ENCODE assay signal across 9 cellular contexts in the genomic region with DNA sequence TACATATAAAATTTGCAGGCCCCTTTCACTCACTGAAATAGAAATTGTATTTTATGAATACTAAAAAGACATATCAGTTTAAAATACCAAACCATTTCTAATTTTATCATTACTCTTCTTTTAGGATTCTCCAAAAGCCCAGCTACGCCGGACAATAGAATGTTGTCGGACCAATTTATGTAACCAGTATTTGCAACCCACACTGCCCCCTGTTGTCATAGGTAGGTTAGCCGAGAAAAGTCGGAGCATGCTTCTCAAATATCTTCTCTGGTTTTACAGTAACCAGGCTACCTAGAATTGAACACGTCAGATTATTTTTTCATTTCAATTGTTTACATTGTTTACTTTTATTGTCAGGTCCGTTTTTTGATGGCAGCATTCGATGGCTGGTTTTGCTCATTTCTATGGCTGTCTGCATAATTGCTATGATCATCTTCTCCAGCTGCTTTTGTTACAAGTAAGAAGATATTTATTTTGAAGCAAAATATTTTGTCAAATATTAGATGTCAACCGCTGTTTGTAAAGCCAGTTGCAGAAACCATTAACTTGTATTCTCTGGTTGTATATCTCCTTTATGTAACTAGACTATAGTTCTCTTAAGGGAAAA. TPM values are rescaled to one million over a fixed set of nuclear protein-coding genes. Genes with fewer than 3 reads are reported as not detected.
DNase-seq lines count a peak whose midpoint lies in the region; ATAC-seq, FAIRE-seq and TF ChIP-seq lines count a peak whose summit lies in the region.
"Had no signal": no experiment of that assay in that cellular context is flagged by ENCODE, and none has a peak within 500 bp of the region (broad histone marks: within the 10 kb centered on the region; RNA-seq: fewer than 3 reads in every experiment).

No MANE protein-coding gene starts in this region.

- no peaks in the 10 kb centered on the region for H3K27me3 Mint-ChIP-seq in H9 (ENCODE audit: low read depth)
- no peaks in the 10 kb centered on the region for H3K27me3 Mint-ChIP-seq in activated naive CD4-positive, alpha-beta T cell treated with anti-CD3 and anti-CD28 coated beads, Interleukin-2, amount 10 ng/mL, durations not matched to agents 7 days and 5 days
- H3K27me3 Mint-ChIP-seq in glutamatergic neuron (ENCODE audit: unreplicated experiment), result no peaks in the 10 kb centered on the region

- no peak overlapping the region for H3K4me2 ChIP-seq in H9 (ENCODE audit: insufficient read depth, insufficient read length, low read length)

- H4K5ac ChIP-seq in H9 (ENCODE audit: insufficient read length, low read depth, low read length), result no peak overlapping the region

- peak; percentile 79 for TF ChIP-seq CTCF in H9 (conservative IDR thresholded peaks at IDR 0.05)
- TF ChIP-seq CTCF in glutamatergic neuron (IDR thresholded peaks at IDR 0.05; ENCODE audit: partially characterized antibody, unreplicated experiment), result peak; percentile 75
- TF ChIP-seq CTCF in pancreas (IDR thresholded peaks at IDR 0.05), result peak in 3 of 4 donors; percentile 51 to 58 (median 56)

- H3K36me3 ChIP-seq in pancreas, result no peaks in the 10 kb centered on the region

- no peak overlapping the region for H3K23ac ChIP-seq in H9 (ENCODE audit: insufficient read length, low read depth, low read length)

- H2BK5ac ChIP-seq in H9 (ENCODE audit: insufficient read length, low read length), result no peak overlapping the region

- H3K56ac ChIP-seq in H9 (ENCODE audit: insufficient read length, low read depth, low read length), result no peak overlapping the region

- FAIRE-seq in pancreas (lab: Jason Lieb, UNC), result peak; percentile 95

- H3K4ac ChIP-seq in H9 (ENCODE audit: low read depth, low read length), result no peak overlapping the region

- H2BK120ac ChIP-seq in H9 (ENCODE audit: low read depth, low read length, poor library complexity, severe bottlenecking), result no peak overlapping the region

- no peak overlapping the region for H2AK5ac ChIP-seq in H9 (ENCODE audit: insufficient read length, low read length)

- no peak overlapping the region for H4K91ac ChIP-seq in H9 (ENCODE audit: insufficient read length, low read depth, low read length)

- H3K4me1 ChIP-seq in H9 (ENCODE audit: insufficient read depth, low read length), result peaks cover 6% of the 10 kb centered on the region; the same call in 1 of the 2 replicates
- peaks cover 11 to 15% (median 13%) of the 10 kb centered on the region in 3 donors for H3K4me1 ChIP-seq in pancreas

- CTCF ChIA-PET in activated naive CD4-positive, alpha-beta T cell treated with anti-CD3 and anti-CD28 coated beads, Interleukin-2, amount 10 ng/mL, durations not matched to agents 7 days and 5 days (lab: Charles Lee), result interaction anchor here (0.8 to 5.9 kb wide), 7 partner anchors 8 to 315 kb away, joined by 3 to 45 read pairs (median 5); no protein-coding TSS in a partner anchor

- H3K9me3 ChIP-seq in H9 (ENCODE audit: control insufficient read depth, low read depth, low read length) (no peaks in the 10 kb centered on the region), pancreas (no peaks in the 10 kb centered on the region)

- no peak overlapping the region for H2BK20ac ChIP-seq in H9 (ENCODE audit: low read depth, low read length, poor library complexity, severe bottlenecking)

- no peak overlapping the region for H2BK12ac ChIP-seq in H9 (ENCODE audit: insufficient read length, low read depth, low read length)

- no peak overlapping the region for H3K14ac ChIP-seq in H9 (ENCODE audit: insufficient read depth, low read length)

- no peak overlapping the region for H3K9ac ChIP-seq in H9 (ENCODE audit: extremely low read depth, insufficient read length, low read length)

- no peaks in the 10 kb centered on the region for H3K79me1 ChIP-seq in H9 (ENCODE audit: insufficient read depth, low read depth, low read length, poor library complexity, severe bottlenecking)

- H3K4me1 Mint-ChIP-seq in H9, result peaks cover 17 to 18% of the 10 kb centered on the region in 2 experiments
- no peaks in the 10 kb centered on the region for H3K4me1 Mint-ChIP-seq in activated naive CD4-positive, alpha-beta T cell treated with anti-CD3 and anti-CD28 coated beads, Interleukin-2, amount 10 ng/mL, durations not matched to agents 7 days and 5 days
- H3K4me1 Mint-ChIP-seq in glutamatergic neuron (ENCODE audit: low read depth, unreplicated experiment), result peaks cover 20% of the 10 kb centered on the region

- H3K36me3 Mint-ChIP-seq in H9 (ENCODE audit: insufficient read depth in 1 of 3, low read depth in 3 of 3) (peaks cover 27 to 62% (median 61%) of the 10 kb centered on the region in 3 experiments; a peak in 6 of 7 replicates), glutamatergic neuron (ENCODE audit: unreplicated experiment) (no peaks in the 10 kb centered on the region)
- no peaks in the 10 kb centered on the region for H3K36me3 Mint-ChIP-seq in activated naive CD4-positive, alpha-beta T cell treated with anti-CD3 and anti-CD28 coated beads, Interleukin-2, amount 10 ng/mL, durations not matched to agents 7 days and 5 days

- H3K27ac ChIP-seq in H9 (ENCODE audit: insufficient read length, low read depth, low read length) (no peak overlapping the region), pancreas (no peak overlapping the region)

- no peaks in the 10 kb centered on the region for H4K20me1 ChIP-seq in H9 (ENCODE audit: control insufficient read depth, insufficient read depth, insufficient read length)

- H3K18ac ChIP-seq in H9 (ENCODE audit: insufficient read length, low read depth, low read length), result no peak overlapping the region

- ATAC-seq in pancreas, result peak; percentile 74 to 93 (median 81)
- no peak for ATAC-seq in HG02981 (IDR thresholded peaks at IDR 0.05; ENCODE audit: unreplicated experiment)

- no peak overlapping the region for H3K4me3 ChIP-seq in pancreas

- H3T11ph ChIP-seq in H9 (ENCODE audit: low read length), result no peak overlapping the region

- H3K27me3 ChIP-seq in H9 (ENCODE audit: insufficient read depth, low read length) (no peaks in the 10 kb centered on the region), pancreas (no peaks in the 10 kb centered on the region)

- no peaks in the 10 kb centered on the region for H3K79me2 ChIP-seq in H9 (ENCODE audit: insufficient read depth, low read length)

- WGBS in H9 (ENCODE audit: extremely low coverage, insufficient read length, low lambda C conversion rate), result no CpG with 5 or more reads among the region's 9 CpGs
- 3 to 4% methylated on average over 9 of the region's 9 CpGs for WGBS in pancreas, 2 donors

- DNase-seq in COLO668 (lab: John Stamatoyannopoulos, UW; ENCODE audit: unreplicated experiment) (peak; percentile 6), H9 (no peak), NCI-H82 treated with DMSO at 0.1 percent for 48 hours (lab: John Stamatoyannopoulos, UW; ENCODE audit: unreplicated experiment) (peak; percentile 4), glutamatergic neuron (peak; percentile 57), pancreas (peak in 3 of 6 donors; percentile 57 to 71 (median 64)), DMS79 (lab: John Stamatoyannopoulos, UW) (no peak)
- peak; percentile 59 for DNase-seq in activated naive CD4-positive, alpha-beta T cell treated with anti-CD3 and anti-CD28 coated beads, Interleukin-2, amount 10 ng/mL, durations not matched to agents 7 days and 5 days

- no peaks in the 10 kb centered on the region for H3K23me2 ChIP-seq in H9 (ENCODE audit: insufficient read length, low read depth, low read length, poor library complexity, severe bottlenecking)

- H3K9me3 Mint-ChIP-seq in H9 (no peaks in the 10 kb centered on the region), glutamatergic neuron (ENCODE audit: unreplicated experiment) (no peaks in the 10 kb centered on the region)
- no peaks in the 10 kb centered on the region for H3K9me3 Mint-ChIP-seq in activated naive CD4-positive, alpha-beta T cell treated with anti-CD3 and anti-CD28 coated beads, Interleukin-2, amount 10 ng/mL, durations not matched to agents 7 days and 5 days

- H3K27ac Mint-ChIP-seq in H9 (no peak overlapping the region; a peak in 1 of 7 replicates), glutamatergic neuron (ENCODE audit: unreplicated experiment) (no peak overlapping the region)
- H3K27ac Mint-ChIP-seq in activated naive CD4-positive, alpha-beta T cell treated with anti-CD3 and anti-CD28 coated beads, Interleukin-2, amount 10 ng/mL, durations not matched to agents 7 days and 5 days, result no peak overlapping the region

- no peak overlapping the region for H2AFZ ChIP-seq in H9 (ENCODE audit: low read length)

- H4K8ac ChIP-seq in H9 (replicated peaks; ENCODE audit: insufficient read length, low read depth, low read length), result no peak overlapping the region

- H3K4me3 Mint-ChIP-seq in H9 (no peak overlapping the region), glutamatergic neuron (ENCODE audit: unreplicated experiment) (no peak overlapping the region)
- no peak overlapping the region for H3K4me3 Mint-ChIP-seq in activated naive CD4-positive, alpha-beta T cell treated with anti-CD3 and anti-CD28 coated beads, Interleukin-2, amount 10 ng/mL, durations not matched to agents 7 days and 5 days

- intact Hi-C loops in pancreas (cut with DNase I), result loop anchor here in 2 of 3 donors (5.0 kb wide), 2 partner anchors 192 to 212 kb away; no protein-coding TSS in a partner anchor

- no peak overlapping the region for H2BK15ac ChIP-seq in H9 (ENCODE audit: low read depth, low read length)

RNA-seq across cellular contexts. Expression of a gene that starts 57.6 kb away (rescaled TPM):
- total RNA-seq in H9 (2021) (1.0 and 1.4 TPM in 2 replicates), glutamatergic neuron (ENCODE audit: unreplicated experiment) (5.4 TPM), pancreas (1 to 10 TPM; 3.4 to 7.4 (median 5.1) TPM)
- polyA plus RNA-seq in pancreas, result 1 to 10 TPM; 3.2 to 5.2 TPM
- total RNA-seq: T-helper 1 cell treated with Interleukin-12 subunit alpha and Interleukin-12 subunit beta and Interleukin-4 antibody, amounts not matched to agents 30 ng/mL and 1 ng/mL, for 36 hours had no signal

RNA-seq across cellular contexts. Expression of a gene that starts 58.6 kb away (rescaled TPM):
- total RNA-seq in H9 (2021), result 4.9 and 5.5 TPM in 2 replicates
- 431 TPM for total RNA-seq in glutamatergic neuron (ENCODE audit: unreplicated experiment)
- 1 to 10 TPM; 1.2 to 3.0 (median 1.7) TPM for total RNA-seq in pancreas
- polyA plus RNA-seq in pancreas, result 10 to 100 TPM; 20.2 to 20.3 TPM

Comparison
In these comparisons a context has a peak if more than half of its experiments do, and no peak if none do; other contexts are left out.
1. DNase-seq: peak in COLO668 (single experiment), NCI-H82 treated with DMSO at 0.1 percent for 48 hours (single experiment), activated naive CD4-positive, alpha-beta T cell treated with anti-CD3 and anti-CD28 coated beads, Interleukin-2, amount 10 ng/mL, durations not matched to agents 7 days and 5 days (single experiment) and glutamatergic neuron (single experiment); none in H9 (single experiment) and DMS79 (single experiment).
2. RNA of a gene that starts 58.6 kb away (total RNA-seq): 431 TPM in glutamatergic neuron (single experiment); 4.9 to 5.5 TPM in H9 and 1.2 to 3.0 TPM in pancreas; every median in the first group is over 10 times any median in the second.
3. Peak in every context shown above with its lines, with median percentiles within 50 percentile points of each other: CTCF ChIP-seq.